8 cellular contexts compared by ENCODE assay signal in genomic region chr4:24973471-24974251, GRCh38.
DNase-seq lines count a peak whose midpoint lies in the region; ATAC-seq and TF ChIP-seq lines count a peak whose summit lies in the region.

No MANE protein-coding gene starts in this region.

- DNase-seq in COLO668 (lab: John Stamatoyannopoulos, UW; ENCODE audit: unreplicated experiment) (peak; percentile 75), NCI-H2029 treated with DMSO at 0.1 percent for 48 hours (lab: John Stamatoyannopoulos, UW) (peak; percentile 26), epidermal melanocyte (ENCODE audit: insufficient read length, low spot score) (peak; percentile 30)
- DNase-seq in activated CD4-positive, alpha-beta T cell treated with anti-CD3 and anti-CD28 coated beads, Interleukin-2, amount 50 U/mL, for 48 hours = no peak

- H3K27me3 Mint-ChIP-seq in nephron (ENCODE audit: low read depth) = peaks cover 40% of the 10 kb centered on the region

- no peaks in the 10 kb centered on the region for H3K36me3 Mint-ChIP-seq in nephron (ENCODE audit: low read depth)

- no peak for TF ChIP-seq CTCF in nephron (IDR thresholded peaks at IDR 0.05; ENCODE audit: unreplicated experiment in 3 of 3)

- no peak overlapping the region for H3K4me3 Mint-ChIP-seq in nephron

- peaks cover 3% of the 10 kb centered on the region for H3K9me3 Mint-ChIP-seq in nephron

- H3K27ac Mint-ChIP-seq in nephron = peak overlapping the region; percentile 92 to 97 (median 92)

- ATAC-seq in GM21390 (IDR thresholded peaks at IDR 0.05; ENCODE audit: unreplicated experiment) (no peak), HG02973 (IDR thresholded peaks at IDR 0.05; ENCODE audit: unreplicated experiment) (no peak), HG02763 (IDR thresholded peaks at IDR 0.05; ENCODE audit: unreplicated experiment) (no peak)

- H3K4me1 Mint-ChIP-seq in nephron = peaks cover 8% of the 10 kb centered on the region

Comparison
In these comparisons a context has a peak if more than half of its experiments do, and no peak if none do; other contexts are left out.
1. DNase-seq: peak in COLO668 (single experiment), NCI-H2029 treated with DMSO at 0.1 percent for 48 hours (single experiment) and epidermal melanocyte (single experiment); none in activated CD4-positive, alpha-beta T cell treated with anti-CD3 and anti-CD28 coated beads, Interleukin-2, amount 50 U/mL, for 48 hours (0 of 2).